In the genomic region with DNA sequence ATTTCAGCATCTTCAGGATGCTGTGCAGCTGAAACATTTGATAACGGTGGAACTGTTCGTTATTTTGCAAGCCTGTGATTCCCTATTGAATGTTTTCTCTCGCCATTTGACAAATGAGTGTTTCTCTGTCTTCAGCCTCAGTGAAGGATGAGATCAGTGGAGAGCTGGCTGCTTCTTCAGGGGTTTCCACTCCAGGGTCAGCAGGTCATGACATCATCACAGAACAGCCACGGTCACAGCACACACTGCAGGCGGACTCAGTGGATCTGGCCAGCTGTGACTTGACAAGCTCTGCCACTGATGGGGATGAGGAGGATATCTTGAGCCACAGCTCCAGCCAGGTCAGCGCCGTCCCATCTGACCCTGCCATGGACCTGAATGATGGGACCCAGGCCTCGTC, we compare ENCODE assay signal across 31 cellular contexts. TPM values are rescaled to one million over a fixed set of nuclear protein-coding genes. Genes with fewer than 3 reads are reported as not detected.
"Had no signal": no experiment of that assay in that cellular context is flagged by ENCODE, and none has a peak within 500 bp of the region (broad histone marks: within the 10 kb centered on the region; RNA-seq: fewer than 3 reads in every experiment).

No MANE protein-coding gene starts in this region.

- H3K36me3 ChIP-seq: uterus had no signal

- ATAC-seq: effector memory CD8-positive, alpha-beta T cell; esophagus mucosa; gastrocnemius medialis; naive thymus-derived CD4-positive, alpha-beta T cell; right cardiac atrium; stimulated activated memory B cell treated with anti-CD40 and anti-IgM and Interleukin-4, amounts not matched to agents 10 μg/mL and 1 μg/mL and 100 μg/mL, for 72 hours; upper lobe of right lung had no signal

- H3K27ac Mint-ChIP-seq: effector memory CD8-positive, alpha-beta T cell; naive thymus-derived CD4-positive, alpha-beta T cell; nephron; neural progenitor cell; stimulated activated memory B cell treated with anti-CD40 and anti-IgM and Interleukin-4, amounts not matched to agents 10 μg/mL and 1 μg/mL and 100 μg/mL, for 72 hours; stimulated activated naive CD8-positive, alpha-beta T cell treated with anti-CD3 and anti-CD28 coated beads, Interleukin-15, Interleukin-2, amounts not matched to agents 100 ng/mL and 50 ng/mL, for 24 hours had no signal

- H3K9me3 ChIP-seq: gastrocnemius medialis, psoas muscle, spleen, thoracic aorta, tibial nerve, upper lobe of right lung, uterus had no signal

- FAIRE-seq: keratinocyte had no signal

- H3K4me1 ChIP-seq: neural progenitor cell, uterus had no signal

- H3K27me3 Mint-ChIP-seq: effector memory CD8-positive, alpha-beta T cell; naive thymus-derived CD4-positive, alpha-beta T cell; stimulated activated memory B cell treated with anti-CD40 and anti-IgM and Interleukin-4, amounts not matched to agents 10 μg/mL and 1 μg/mL and 100 μg/mL, for 72 hours; stimulated activated naive CD8-positive, alpha-beta T cell treated with anti-CD3 and anti-CD28 coated beads, Interleukin-15, Interleukin-2, amounts not matched to agents 100 ng/mL and 50 ng/mL, for 24 hours had no signal

- H3K4me3 Mint-ChIP-seq: effector memory CD8-positive, alpha-beta T cell; naive thymus-derived CD4-positive, alpha-beta T cell; nephron; neural progenitor cell; stimulated activated memory B cell treated with anti-CD40 and anti-IgM and Interleukin-4, amounts not matched to agents 10 μg/mL and 1 μg/mL and 100 μg/mL, for 72 hours; stimulated activated naive CD8-positive, alpha-beta T cell treated with anti-CD3 and anti-CD28 coated beads, Interleukin-15, Interleukin-2, amounts not matched to agents 100 ng/mL and 50 ng/mL, for 24 hours had no signal

- H3K4me1 Mint-ChIP-seq: neural progenitor cell had no signal

- H3K4me2 ChIP-seq: neural progenitor cell had no signal

- H3K9ac ChIP-seq: neural progenitor cell had no signal

- H3K9me3 Mint-ChIP-seq: effector memory CD8-positive, alpha-beta T cell; naive thymus-derived CD4-positive, alpha-beta T cell; nephron; neural progenitor cell; stimulated activated memory B cell treated with anti-CD40 and anti-IgM and Interleukin-4, amounts not matched to agents 10 μg/mL and 1 μg/mL and 100 μg/mL, for 72 hours; stimulated activated naive CD8-positive, alpha-beta T cell treated with anti-CD3 and anti-CD28 coated beads, Interleukin-15, Interleukin-2, amounts not matched to agents 100 ng/mL and 50 ng/mL, for 24 hours had no signal

- H2AFZ ChIP-seq: neural progenitor cell had no signal

- DNase-seq: dermis blood vessel endothelial cell; effector memory CD8-positive, alpha-beta T cell; foreskin fibroblast; gastrocnemius medialis; head of caudate nucleus; mesendoderm; midbrain; naive thymus-derived CD4-positive, alpha-beta T cell; psoas muscle; right cardiac atrium; spleen; stimulated activated CD4-positive, alpha-beta T cell treated with anti-CD3 and anti-CD28 coated beads, Interleukin-4, amount 100 ng/mL, for 4 hours; upper lobe of right lung; uterus had no signal

- H3K27ac ChIP-seq: coronary artery, epithelial cell of prostate, gastrocnemius medialis, neural progenitor cell, psoas muscle, skin epidermis, spleen, thoracic aorta, tibial nerve, upper lobe of right lung, uterus had no signal

- H3K27me3 ChIP-seq: gastrocnemius medialis, neural progenitor cell, spleen, tibial nerve, upper lobe of right lung, uterus had no signal

- H3K4me3 ChIP-seq: coronary artery, gastrocnemius medialis, neural progenitor cell, psoas muscle, skin epidermis, spleen, thoracic aorta, tibial nerve, upper lobe of right lung, uterus had no signal

RNA-seq across cellular contexts. Expression of gene HTT-AS, which starts 52.8 kb away (rescaled TPM):
- total RNA-seq: dermis blood vessel endothelial cell; esophagus mucosa; gastrocnemius medialis; glomerular endothelial cell; lower leg skin; lung microvascular endothelial cell; mucosa of gallbladder; naive thymus-derived CD4-positive, alpha-beta T cell; osteocyte; psoas muscle; renal cortical epithelial cell; right cardiac atrium; spleen; thoracic aorta; tibial nerve; upper lobe of right lung; uterus had no signal
- polyA plus RNA-seq: keratinocyte; naive thymus-derived CD4-positive, alpha-beta T cell; psoas muscle; right cardiac atrium; spleen had no signal
